In genomic region chr17:73365934-73366623, GRCh38 we compare ENCODE assay signal across 10 cellular contexts. TPM values are rescaled to one million over a fixed set of nuclear protein-coding genes. Genes with fewer than 3 reads are reported as not detected.
DNase-seq lines count a peak whose midpoint lies in the region; FAIRE-seq and TF ChIP-seq lines count a peak whose summit lies in the region.
"Had no signal": no experiment of that assay in that cellular context is flagged by ENCODE, and none has a peak within 500 bp of the region (broad histone marks: within the 10 kb centered on the region; RNA-seq: fewer than 3 reads in every experiment).

No MANE protein-coding gene starts in this region.

- peaks cover 49% of the 10 kb centered on the region for H3F3A ChIP-seq in neural progenitor cell (ENCODE audit: low read depth)

- no peak overlapping the region for H3K9ac ChIP-seq in neural progenitor cell

- peak overlapping the region in 3 of 4 donors; percentile 26 to 50 (median 49) for H3K27ac ChIP-seq in Peyer's patch
- H3K27ac ChIP-seq in neural progenitor cell = no peak overlapping the region

- H3K27me3 Mint-ChIP-seq in neural progenitor cell (ENCODE audit: insufficient read depth, low read depth) (peaks cover 13% of the 10 kb centered on the region), nephron progenitor cell (ENCODE audit: low read depth, poor library complexity) (peaks cover 20% of the 10 kb centered on the region)
- H3K27me3 Mint-ChIP-seq: type B pancreatic cell had no signal

- H3K36me3 Mint-ChIP-seq in neural progenitor cell (peaks cover 17% of the 10 kb centered on the region), nephron progenitor cell (ENCODE audit: low read depth) (peaks cover 5% of the 10 kb centered on the region)

- H3K36me3 ChIP-seq in Peyer's patch = no peaks in the 10 kb centered on the region
- no peaks in the 10 kb centered on the region for H3K36me3 ChIP-seq in neural progenitor cell

- H3K4me1 Mint-ChIP-seq in neural progenitor cell (peaks cover 50% of the 10 kb centered on the region), nephron progenitor cell (peaks cover 58% of the 10 kb centered on the region)
- H3K4me1 Mint-ChIP-seq: T-helper 17 cell had no signal

- peak overlapping the region; percentile 59 for H3K4me3 Mint-ChIP-seq in neural progenitor cell
- no peak overlapping the region for H3K4me3 Mint-ChIP-seq in nephron progenitor cell
- H3K4me3 Mint-ChIP-seq: T-helper 17 cell had no signal

- H2AFZ ChIP-seq in neural progenitor cell (replicated peaks) = no peak overlapping the region

- H3K79me2 ChIP-seq in neural progenitor cell (ENCODE audit: low read depth) = no peaks in the 10 kb centered on the region

- H3K27me3 ChIP-seq in Peyer's patch = no peaks in the 10 kb centered on the region
- no peaks in the 10 kb centered on the region for H3K27me3 ChIP-seq in neural progenitor cell

- peaks cover 30% of the 10 kb centered on the region for H4K20me1 ChIP-seq in neural progenitor cell (ENCODE audit: low read depth)

- TF ChIP-seq CTCF in Peyer's patch (IDR thresholded peaks at IDR 0.05) (no peak), fibroblast of pulmonary artery (IDR thresholded peaks at IDR 0.05; ENCODE audit: low read length, missing control alignments) (no peak), neural progenitor cell (IDR thresholded peaks at IDR 0.05) (no peak), nephron progenitor cell (IDR thresholded peaks at IDR 0.05) (no peak)

- no peaks in the 10 kb centered on the region for H3K9me3 ChIP-seq in Peyer's patch
- H3K9me3 ChIP-seq in neural progenitor cell (ENCODE audit: low read depth) = no peaks in the 10 kb centered on the region

- no peak for TF ChIP-seq POLR2A in Peyer's patch (IDR thresholded peaks at IDR 0.05)

- H3K4me3 ChIP-seq in Peyer's patch = no peak overlapping the region
- H3K4me3 ChIP-seq in fibroblast of pulmonary artery (replicated peaks; ENCODE audit: low read depth, low read length) = no peak overlapping the region
- no peak overlapping the region for H3K4me3 ChIP-seq in neural progenitor cell

- H3K27ac Mint-ChIP-seq in neural progenitor cell (peak overlapping the region; percentile 39), nephron progenitor cell (no peak overlapping the region)
- H3K27ac Mint-ChIP-seq: T-helper 17 cell, type B pancreatic cell had no signal

- no peaks in the 10 kb centered on the region for H3K9me3 Mint-ChIP-seq in neural progenitor cell
- H3K9me3 Mint-ChIP-seq in nephron progenitor cell = no peaks in the 10 kb centered on the region
- H3K9me3 Mint-ChIP-seq: type B pancreatic cell had no signal

- peak overlapping the region; percentile 31 for H3K4me2 ChIP-seq in neural progenitor cell

- DNase-seq in Peyer's patch = no peak
- peak; percentile 20 for DNase-seq in fibroblast of pulmonary artery (ENCODE audit: low read depth)
- peak; percentile 69 for DNase-seq in neural progenitor cell (ENCODE audit: low spot score)
- DNase-seq in urothelium cell line (ENCODE audit: low spot score) = no peak
- DNase-seq in nephron progenitor cell = no peak
- DNase-seq in NCI-H526 (lab: John Stamatoyannopoulos, UW) = no peak
- DNase-seq in KG1 (lab: John Stamatoyannopoulos, UW) = no peak
- DNase-seq: NCI-H1436 treated with DMSO at 0.1 percent for 48 hours, T-helper 17 cell had no signal

- peak; percentile 53 for FAIRE-seq in urothelium cell line (lab: Jason Lieb, UNC)

- no peaks in the 10 kb centered on the region for H3K4me1 ChIP-seq in Peyer's patch
- H3K4me1 ChIP-seq in neural progenitor cell = peaks cover 39% of the 10 kb centered on the region

RNA-seq across cellular contexts. Expression of gene CDC42EP4, which starts 54.3 kb away (rescaled TPM):
- total RNA-seq in Peyer's patch (100 to 1,000 TPM in 2 of 4 donors, 10 to 100 TPM in 2; 33.8 to 127 (median 97.8) TPM), neural progenitor cell (ENCODE audit: low replicate concordance) (10.8 and 28.9 TPM in 2 replicates)

Comparison
In these comparisons a context has a peak if more than half of its experiments do, and no peak if none do; other contexts are left out.
1. DNase-seq: peak in fibroblast of pulmonary artery (single experiment) and neural progenitor cell (single experiment); none in Peyer's patch (0 of 3), urothelium cell line (single experiment), nephron progenitor cell (single experiment), NCI-H526 (0 of 2) and KG1 (single experiment).